10 cellular contexts compared by ENCODE assay signal in genomic region chr5:76582252-76583162, GRCh38. TPM values are rescaled to one million over a fixed set of nuclear protein-coding genes. Genes with fewer than 3 reads are reported as not detected.
DNase-seq lines count a peak whose midpoint lies in the region; ATAC-seq and TF ChIP-seq lines count a peak whose summit lies in the region.
"Had no signal": no experiment of that assay in that cellular context is flagged by ENCODE, and none has a peak within 500 bp of the region (broad histone marks: within the 10 kb centered on the region; RNA-seq: fewer than 3 reads in every experiment).

No MANE protein-coding gene starts in this region.

- TF ChIP-seq CTCF in mucosa of descending colon (IDR thresholded peaks at IDR 0.05) = no peak

- no peaks in the 10 kb centered on the region for H3K27me3 ChIP-seq in SJCRH30

- in situ Hi-C loops in ACHN (cut with HindIII; ENCODE audit: low pct_ligation_motif_present, low pct_unique_long_range_greater_than_20kb, low sequenced_read_pairs) = no loop called here

- H3K4me1 ChIP-seq in mucosa of descending colon (ENCODE audit: low read depth) (peaks cover 15% of the 10 kb centered on the region), SJCRH30 (no peaks in the 10 kb centered on the region)
- H3K4me1 ChIP-seq: SJSA1 had no signal

- peak; percentile 72 to 84 for ATAC-seq in activated CD4-positive, CD25-positive, alpha-beta regulatory T cell treated with anti-CD3 and anti-CD28 coated beads, Interleukin-2, amount 50 U/mL, for 24 hours
- ATAC-seq in HG02938 (IDR thresholded peaks at IDR 0.05; ENCODE audit: unreplicated experiment) = peak; percentile 93
- ATAC-seq in mucosa of descending colon = peak; percentile 75

- no peak for DNase-seq in activated CD4-positive, CD25-positive, alpha-beta regulatory T cell (lab: John Stamatoyannopoulos, UW)
- peak; percentile 60 for DNase-seq in SKM-1 treated with dmso at 0.1 percent for 144 hours (lab: John Stamatoyannopoulos, UW; ENCODE audit: unreplicated experiment)
- peak in 1 of 3 donors; percentile 28 for DNase-seq in mucosa of descending colon
- no peak for DNase-seq in SJCRH30
- DNase-seq in mucosa of gallbladder (ENCODE audit: low spot score) = no peak
- no peak for DNase-seq in ACHN

- no peak overlapping the region for H3K4me3 ChIP-seq in mucosa of descending colon
- no peak overlapping the region for H3K4me3 ChIP-seq in SJCRH30
- H3K4me3 ChIP-seq: SJSA1 had no signal

- intact Hi-C loops in mucosa of descending colon (cut with DNase I, micrococcal nuclease) = no loop called here

- no peaks in the 10 kb centered on the region for H3K9me3 ChIP-seq in mucosa of descending colon
- no peaks in the 10 kb centered on the region; the same call in 1 of the 2 replicates for H3K9me3 ChIP-seq in SJCRH30 (replicated peaks)
- H3K9me3 ChIP-seq: SJSA1 had no signal

- H3K27ac ChIP-seq in SJCRH30 = no peak overlapping the region
- H3K27ac ChIP-seq: 22Rv1, SJSA1 had no signal

- H3K36me3 ChIP-seq in mucosa of descending colon (ENCODE audit: low read depth) (no peaks in the 10 kb centered on the region), SJCRH30 (no peaks in the 10 kb centered on the region)
- H3K36me3 ChIP-seq: SJSA1 had no signal

RNA-seq across cellular contexts. Expression of gene F2RL2, which starts 40.7 kb away (rescaled TPM):
- total RNA-seq in mucosa of descending colon = 1 to 10 TPM in 1 of 3 donors, under 1 TPM in 2; 0.17 to 2.4 (median 0.58) TPM
- 19.1 and 20.2 TPM in 2 replicates for total RNA-seq in SJCRH30 (2014; rRNA removed; shearing (Covaris generic))
- 1.9 TPM for total RNA-seq in mucosa of gallbladder
